2 cellular contexts compared by ENCODE assay signal in the genomic region with DNA sequence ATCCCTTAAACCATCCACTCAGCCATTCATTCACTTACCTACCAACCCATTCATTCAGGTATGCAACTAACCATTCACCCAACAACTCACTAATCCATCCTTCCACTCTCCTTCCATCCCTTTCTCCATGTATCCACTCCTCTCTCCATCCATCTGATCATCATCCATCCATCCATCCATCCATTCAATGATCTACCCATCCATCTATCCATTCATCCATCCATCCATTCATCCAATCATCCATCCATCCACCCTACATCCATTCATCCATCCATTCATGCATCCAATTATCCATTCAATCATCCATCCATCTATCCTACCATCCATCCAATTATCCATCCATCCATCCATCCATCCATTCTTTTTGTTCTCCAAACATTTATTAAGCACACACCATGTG.
TF ChIP-seq lines count a peak whose summit lies in the region.

No MANE protein-coding gene starts in this region.

TF ChIP-seq in HepG2, 621 proteins besides CTCF, POLR2A, EP300 and RAD21 (continues in another document):
- TF ChIP-seq KDM4B (CRISPR knock-in tag; IDR thresholded peaks at IDR 0.05) (no peak), ZNF891 (CRISPR knock-in tag; IDR thresholded peaks at IDR 0.05) (no peak), ZFP62 (CRISPR knock-in tag; IDR thresholded peaks at IDR 0.05) (no peak), FOXP1 (IDR thresholded peaks at IDR 0.05) (peak; percentile 40), FOXP1 (CRISPR knock-in tag; IDR thresholded peaks at IDR 0.05) (no peak), GTF3A (CRISPR knock-in tag; conservative IDR thresholded peaks at IDR 0.05) (no peak), CEBPG (CRISPR knock-in tag; IDR thresholded peaks at IDR 0.05) (no peak), GATA4 (IDR thresholded peaks at IDR 0.05; ENCODE audit: borderline replicate concordance, low read depth) (no peak), ZNF30 (CRISPR knock-in tag; IDR thresholded peaks at IDR 0.05) (no peak), ETV5 (CRISPR knock-in tag; IDR thresholded peaks at IDR 0.05; ENCODE audit: borderline replicate concordance) (no peak), MEF2D (CRISPR knock-in tag; IDR thresholded peaks at IDR 0.05) (no peak), ARHGAP35 (CRISPR knock-in tag; IDR thresholded peaks at IDR 0.05; ENCODE audit: borderline replicate concordance) (no peak), KLF12 (CRISPR knock-in tag; IDR thresholded peaks at IDR 0.05; ENCODE audit: borderline replicate concordance) (no peak), BRCA1 (CRISPR knock-in tag; IDR thresholded peaks at IDR 0.05) (no peak), RAD51 (IDR thresholded peaks at IDR 0.05; ENCODE audit: borderline replicate concordance) (peak; percentile 43; the same call in 1 of the 2 replicates), NFRKB (IDR thresholded peaks at IDR 0.05) (peak; percentile 64; the same call in 1 of the 2 replicates)
- TF ChIP-seq, protein P1, sequence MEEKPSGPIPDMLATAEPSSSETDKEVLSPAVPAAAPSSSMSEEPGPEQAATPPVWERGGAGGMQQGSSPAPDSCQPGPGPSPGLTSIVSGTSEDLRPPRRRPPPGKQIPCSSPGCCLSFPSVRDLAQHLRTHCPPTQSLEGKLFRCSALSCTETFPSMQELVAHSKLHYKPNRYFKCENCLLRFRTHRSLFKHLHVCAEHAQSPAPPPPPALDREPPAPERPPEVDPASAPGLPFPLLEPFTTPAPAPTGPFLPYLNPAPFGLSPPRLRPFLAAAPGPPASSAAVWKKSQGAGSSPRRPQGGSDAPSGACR (CRISPR knock-in tag; IDR thresholded peaks at IDR 0.05): no peak
- TF ChIP-seq, protein P2, sequence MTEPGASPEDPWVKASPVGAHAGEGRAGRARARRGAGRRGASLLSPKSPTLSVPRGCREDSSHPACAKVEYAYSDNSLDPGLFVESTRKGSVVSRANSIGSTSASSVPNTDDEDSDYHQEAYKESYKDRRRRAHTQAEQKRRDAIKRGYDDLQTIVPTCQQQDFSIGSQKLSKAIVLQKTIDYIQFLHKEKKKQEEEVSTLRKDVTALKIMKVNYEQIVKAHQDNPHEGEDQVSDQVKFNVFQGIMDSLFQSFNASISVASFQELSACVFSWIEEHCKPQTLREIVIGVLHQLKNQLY (CRISPR knock-in tag; IDR thresholded peaks at IDR 0.05): no peak
- TF ChIP-seq, protein P3, sequence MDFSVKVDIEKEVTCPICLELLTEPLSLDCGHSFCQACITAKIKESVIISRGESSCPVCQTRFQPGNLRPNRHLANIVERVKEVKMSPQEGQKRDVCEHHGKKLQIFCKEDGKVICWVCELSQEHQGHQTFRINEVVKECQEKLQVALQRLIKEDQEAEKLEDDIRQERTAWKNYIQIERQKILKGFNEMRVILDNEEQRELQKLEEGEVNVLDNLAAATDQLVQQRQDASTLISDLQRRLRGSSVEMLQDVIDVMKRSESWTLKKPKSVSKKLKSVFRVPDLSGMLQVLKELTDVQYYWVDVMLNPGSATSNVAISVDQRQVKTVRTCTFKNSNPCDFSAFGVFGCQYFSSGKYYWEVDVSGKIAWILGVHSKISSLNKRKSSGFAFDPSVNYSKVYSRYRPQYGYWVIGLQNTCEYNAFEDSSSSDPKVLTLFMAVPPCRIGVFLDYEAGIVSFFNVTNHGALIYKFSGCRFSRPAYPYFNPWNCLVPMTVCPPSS (IDR thresholded peaks at IDR 0.05): peak; percentile 93
- TF ChIP-seq, protein P4, sequence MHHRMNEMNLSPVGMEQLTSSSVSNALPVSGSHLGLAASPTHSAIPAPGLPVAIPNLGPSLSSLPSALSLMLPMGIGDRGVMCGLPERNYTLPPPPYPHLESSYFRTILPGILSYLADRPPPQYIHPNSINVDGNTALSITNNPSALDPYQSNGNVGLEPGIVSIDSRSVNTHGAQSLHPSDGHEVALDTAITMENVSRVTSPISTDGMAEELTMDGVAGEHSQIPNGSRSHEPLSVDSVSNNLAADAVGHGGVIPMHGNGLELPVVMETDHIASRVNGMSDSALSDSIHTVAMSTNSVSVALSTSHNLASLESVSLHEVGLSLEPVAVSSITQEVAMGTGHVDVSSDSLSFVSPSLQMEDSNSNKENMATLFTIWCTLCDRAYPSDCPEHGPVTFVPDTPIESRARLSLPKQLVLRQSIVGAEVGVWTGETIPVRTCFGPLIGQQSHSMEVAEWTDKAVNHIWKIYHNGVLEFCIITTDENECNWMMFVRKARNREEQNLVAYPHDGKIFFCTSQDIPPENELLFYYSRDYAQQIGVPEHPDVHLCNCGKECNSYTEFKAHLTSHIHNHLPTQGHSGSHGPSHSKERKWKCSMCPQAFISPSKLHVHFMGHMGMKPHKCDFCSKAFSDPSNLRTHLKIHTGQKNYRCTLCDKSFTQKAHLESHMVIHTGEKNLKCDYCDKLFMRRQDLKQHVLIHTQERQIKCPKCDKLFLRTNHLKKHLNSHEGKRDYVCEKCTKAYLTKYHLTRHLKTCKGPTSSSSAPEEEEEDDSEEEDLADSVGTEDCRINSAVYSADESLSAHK (CRISPR knock-in tag; IDR thresholded peaks at IDR 0.05; ENCODE audit: borderline replicate concordance): no peak
- TF ChIP-seq, protein P5, sequence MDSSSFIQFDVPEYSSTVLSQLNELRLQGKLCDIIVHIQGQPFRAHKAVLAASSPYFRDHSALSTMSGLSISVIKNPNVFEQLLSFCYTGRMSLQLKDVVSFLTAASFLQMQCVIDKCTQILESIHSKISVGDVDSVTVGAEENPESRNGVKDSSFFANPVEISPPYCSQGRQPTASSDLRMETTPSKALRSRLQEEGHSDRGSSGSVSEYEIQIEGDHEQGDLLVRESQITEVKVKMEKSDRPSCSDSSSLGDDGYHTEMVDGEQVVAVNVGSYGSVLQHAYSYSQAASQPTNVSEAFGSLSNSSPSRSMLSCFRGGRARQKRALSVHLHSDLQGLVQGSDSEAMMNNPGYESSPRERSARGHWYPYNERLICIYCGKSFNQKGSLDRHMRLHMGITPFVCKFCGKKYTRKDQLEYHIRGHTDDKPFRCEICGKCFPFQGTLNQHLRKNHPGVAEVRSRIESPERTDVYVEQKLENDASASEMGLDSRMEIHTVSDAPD (CRISPR knock-in tag; IDR thresholded peaks at IDR 0.05): no peak
- TF ChIP-seq, protein P6, sequence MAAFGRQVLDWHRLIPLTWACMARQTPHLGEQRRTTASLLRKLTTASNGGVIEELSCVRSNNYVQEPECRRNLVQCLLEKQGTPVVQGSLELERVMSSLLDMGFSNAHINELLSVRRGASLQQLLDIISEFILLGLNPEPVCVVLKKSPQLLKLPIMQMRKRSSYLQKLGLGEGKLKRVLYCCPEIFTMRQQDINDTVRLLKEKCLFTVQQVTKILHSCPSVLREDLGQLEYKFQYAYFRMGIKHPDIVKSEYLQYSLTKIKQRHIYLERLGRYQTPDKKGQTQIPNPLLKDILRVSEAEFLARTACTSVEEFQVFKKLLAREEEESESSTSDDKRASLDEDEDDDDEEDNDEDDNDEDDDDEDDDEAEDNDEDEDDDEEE (CRISPR knock-in tag; IDR thresholded peaks at IDR 0.05): no peak
- TF ChIP-seq, protein P7, sequence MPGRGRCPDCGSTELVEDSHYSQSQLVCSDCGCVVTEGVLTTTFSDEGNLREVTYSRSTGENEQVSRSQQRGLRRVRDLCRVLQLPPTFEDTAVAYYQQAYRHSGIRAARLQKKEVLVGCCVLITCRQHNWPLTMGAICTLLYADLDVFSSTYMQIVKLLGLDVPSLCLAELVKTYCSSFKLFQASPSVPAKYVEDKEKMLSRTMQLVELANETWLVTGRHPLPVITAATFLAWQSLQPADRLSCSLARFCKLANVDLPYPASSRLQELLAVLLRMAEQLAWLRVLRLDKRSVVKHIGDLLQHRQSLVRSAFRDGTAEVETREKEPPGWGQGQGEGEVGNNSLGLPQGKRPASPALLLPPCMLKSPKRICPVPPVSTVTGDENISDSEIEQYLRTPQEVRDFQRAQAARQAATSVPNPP (CRISPR knock-in tag; IDR thresholded peaks at IDR 0.05): no peak

TF ChIP-seq in H1, 55 proteins besides CTCF, POLR2A, EP300 and RAD21 (continues in another document):
- no peak for TF ChIP-seq RBBP5 (IDR thresholded peaks at IDR 0.05; ENCODE audit: borderline replicate concordance, low read depth, low read length)
- no peak for TF ChIP-seq JUND (IDR thresholded peaks at IDR 0.05; ENCODE audit: low read length)
- TF ChIP-seq HDAC2 (IDR thresholded peaks at IDR 0.05; ENCODE audit: borderline replicate concordance in 1 of 2, low read depth in 2 of 2, low read length in 2 of 2): no peak
- TF ChIP-seq JUN (IDR thresholded peaks at IDR 0.05; ENCODE audit: low read depth, low read length): no peak
- TF ChIP-seq SRF (IDR thresholded peaks at IDR 0.05; ENCODE audit: low read depth, low read length): no peak
- no peak for TF ChIP-seq CBX5 (IDR thresholded peaks at IDR 0.05; ENCODE audit: low read depth, low read length)
- no peak for TF ChIP-seq POLR2AphosphoS5 (IDR thresholded peaks at IDR 0.05; ENCODE audit: low read depth, low read length)
- TF ChIP-seq, protein P8, sequence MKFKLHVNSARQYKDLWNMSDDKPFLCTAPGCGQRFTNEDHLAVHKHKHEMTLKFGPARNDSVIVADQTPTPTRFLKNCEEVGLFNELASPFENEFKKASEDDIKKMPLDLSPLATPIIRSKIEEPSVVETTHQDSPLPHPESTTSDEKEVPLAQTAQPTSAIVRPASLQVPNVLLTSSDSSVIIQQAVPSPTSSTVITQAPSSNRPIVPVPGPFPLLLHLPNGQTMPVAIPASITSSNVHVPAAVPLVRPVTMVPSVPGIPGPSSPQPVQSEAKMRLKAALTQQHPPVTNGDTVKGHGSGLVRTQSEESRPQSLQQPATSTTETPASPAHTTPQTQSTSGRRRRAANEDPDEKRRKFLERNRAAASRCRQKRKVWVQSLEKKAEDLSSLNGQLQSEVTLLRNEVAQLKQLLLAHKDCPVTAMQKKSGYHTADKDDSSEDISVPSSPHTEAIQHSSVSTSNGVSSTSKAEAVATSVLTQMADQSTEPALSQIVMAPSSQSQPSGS (IDR thresholded peaks at IDR 0.05; ENCODE audit: low read length): no peak
- TF ChIP-seq, protein P9, sequence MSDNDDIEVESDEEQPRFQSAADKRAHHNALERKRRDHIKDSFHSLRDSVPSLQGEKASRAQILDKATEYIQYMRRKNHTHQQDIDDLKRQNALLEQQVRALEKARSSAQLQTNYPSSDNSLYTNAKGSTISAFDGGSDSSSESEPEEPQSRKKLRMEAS (IDR thresholded peaks at IDR 0.05): no peak
- TF ChIP-seq, protein P10, sequence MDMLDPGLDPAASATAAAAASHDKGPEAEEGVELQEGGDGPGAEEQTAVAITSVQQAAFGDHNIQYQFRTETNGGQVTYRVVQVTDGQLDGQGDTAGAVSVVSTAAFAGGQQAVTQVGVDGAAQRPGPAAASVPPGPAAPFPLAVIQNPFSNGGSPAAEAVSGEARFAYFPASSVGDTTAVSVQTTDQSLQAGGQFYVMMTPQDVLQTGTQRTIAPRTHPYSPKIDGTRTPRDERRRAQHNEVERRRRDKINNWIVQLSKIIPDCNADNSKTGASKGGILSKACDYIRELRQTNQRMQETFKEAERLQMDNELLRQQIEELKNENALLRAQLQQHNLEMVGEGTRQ (IDR thresholded peaks at IDR 0.05; ENCODE audit: low read length): no peak
- no peak for TF ChIP-seq BCL11A (IDR thresholded peaks at IDR 0.05; ENCODE audit: low read depth in 2 of 2, low read length in 2 of 2)
- no peak for TF ChIP-seq SIX5 (IDR thresholded peaks at IDR 0.05; ENCODE audit: low read depth, low read length)
- TF ChIP-seq MAFK (IDR thresholded peaks at IDR 0.05; ENCODE audit: low read depth, low read length): no peak
- TF ChIP-seq SP2 (IDR thresholded peaks at IDR 0.05; ENCODE audit: low read length): no peak
- no peak for TF ChIP-seq TAF1 (IDR thresholded peaks at IDR 0.05; ENCODE audit: low read depth, low read length)
- no peak for TF ChIP-seq SIN3A (conservative IDR thresholded peaks at IDR 0.05 in 1 of 2, IDR thresholded peaks at IDR 0.05 in 1 of 2; ENCODE audit: low read depth in 1 of 2, low read length in 2 of 2)
